In genomic region chr6:6007311-6008113, GRCh38 we compare ENCODE assay signal across 8 cellular contexts. TPM values are rescaled to one million over a fixed set of nuclear protein-coding genes. Genes with fewer than 3 reads are reported as not detected.
A peak's percentile ranks its signal among the peaks of the same experiment; 100 is the strongest.
DNase-seq lines count a peak whose midpoint lies in the region; ATAC-seq and TF ChIP-seq lines count a peak whose summit lies in the region.

No MANE protein-coding gene starts in this region.

- H3K27me3 ChIP-seq in BJ (ENCODE audit: control insufficient read depth, insufficient read depth, low read length) (peaks cover 48% of the 10 kb centered on the region), adipocyte (replicated peaks; ENCODE audit: control insufficient read depth, insufficient read depth, low read length) (peaks cover 14% of the 10 kb centered on the region), layer of hippocampus (ENCODE audit: control insufficient read depth, insufficient read depth, low read length) (peaks cover 43% of the 10 kb centered on the region)

- in situ Hi-C loops in GM13977 (cut with MboI; ENCODE audit: low pct_unique_long_range_greater_than_20kb, low sequenced_read_pairs, unreplicated experiment) = no loop called here

- CTCF ChIA-PET in BJ (lab: Yijun Ruan, JAX) = no interaction called here

- H3K4me1 ChIP-seq in adipocyte (ENCODE audit: control insufficient read depth, insufficient read depth, low read length) = peaks cover 14% of the 10 kb centered on the region

- TF ChIP-seq CTCF in BJ (IDR thresholded peaks at IDR 0.05; ENCODE audit: insufficient read depth, low read depth, low read length) = no peak
- TF ChIP-seq CTCF in GM13977 (IDR thresholded peaks at IDR 0.05; ENCODE audit: extremely low read depth, insufficient read depth, missing control alignments) = peak; percentile 46

- peak overlapping the region; percentile 91 for H3K9ac ChIP-seq in adipocyte (ENCODE audit: low read length)

- POLR2A ChIA-PET in BJ (lab: Charles Lee) = no interaction called here

- no peak for DNase-seq in BJ (ENCODE audit: low read depth)
- DNase-seq in GM13977 (ENCODE audit: low spot score) = peak; percentile 75
- DNase-seq in NCI-H510A (lab: John Stamatoyannopoulos, UW) = peak; percentile 11
- no peak for DNase-seq in adipocyte (ENCODE audit: low read depth)
- no peak for DNase-seq in CD1c-positive myeloid dendritic cell (ENCODE audit: extremely low spot score)

- H3K36me3 ChIP-seq in BJ (ENCODE audit: control insufficient read depth, insufficient read depth, low read length) (no peaks in the 10 kb centered on the region), adipocyte (ENCODE audit: control insufficient read depth, insufficient read depth, low read length, severe bottlenecking) (no peaks in the 10 kb centered on the region)

- H3K27ac ChIP-seq in layer of hippocampus (ENCODE audit: low read depth, low read length) (peak overlapping the region; percentile 55), temporal lobe (ENCODE audit: low read depth, low read length) (peak overlapping the region; percentile 50)

- H3K4me3 ChIP-seq in BJ (ENCODE audit: low read depth, low read length) = peak overlapping the region; percentile 22
- H3K4me3 ChIP-seq in adipocyte (ENCODE audit: low read length) = peak overlapping the region; percentile 86

- ATAC-seq in HG03469 (IDR thresholded peaks at IDR 0.05; ENCODE audit: unreplicated experiment) = no peak

- no peaks in the 10 kb centered on the region for H3K9me3 ChIP-seq in adipocyte (ENCODE audit: control insufficient read depth, low read length)

RNA-seq across cellular contexts. Expression of gene NRN1, which starts 0.8 kb away (rescaled TPM):
- polyA plus RNA-seq in BJ (2011; rRNA removed) = 1.0 and 1.1 TPM in 2 replicates
- 0.15 and 0.33 TPM in 2 replicates for polyA minus RNA-seq in BJ (2011; rRNA and poly(A)+ RNA removed)
- total RNA-seq in temporal lobe = 9.6 TPM

Comparison
In these comparisons a context has a peak if more than half of its experiments do, and no peak if none do; other contexts are left out.
1. DNase-seq: peak in GM13977 (single experiment) and NCI-H510A (single experiment); none in BJ (single experiment), adipocyte (single experiment) and CD1c-positive myeloid dendritic cell (single experiment).